ENCODE assay signal across 7 cellular contexts in the genomic region with DNA sequence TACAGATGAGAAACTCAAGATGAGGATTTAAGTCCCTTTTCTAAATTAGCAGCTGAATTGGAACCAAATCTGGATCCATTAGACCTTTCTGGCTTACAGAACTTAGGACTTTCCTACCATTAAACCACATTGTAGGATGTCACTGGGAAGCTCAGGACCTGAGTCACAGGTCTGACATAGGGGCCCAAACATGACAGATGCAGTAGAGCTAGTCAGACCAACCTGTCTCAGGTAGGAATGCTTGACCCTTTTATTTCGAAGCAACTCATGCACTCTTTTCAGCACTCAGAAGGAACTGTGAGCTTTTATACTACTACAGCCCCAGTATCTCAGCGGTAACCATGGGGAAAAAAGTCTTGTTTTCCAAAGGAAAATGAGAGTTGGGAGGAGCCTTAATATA. TPM values are rescaled to one million over a fixed set of nuclear protein-coding genes. Genes with fewer than 3 reads are reported as not detected.
A peak's percentile ranks its signal among the peaks of the same experiment; 100 is the strongest.
DNase-seq lines count a peak whose midpoint lies in the region; ATAC-seq, FAIRE-seq and TF ChIP-seq lines count a peak whose summit lies in the region.
"Had no signal": no experiment of that assay in that cellular context is flagged by ENCODE, and none has a peak within 500 bp of the region (broad histone marks: within the 10 kb centered on the region; RNA-seq: fewer than 3 reads in every experiment).

No MANE protein-coding gene starts in this region.

- TF ChIP-seq CTCF in MM.1S (IDR thresholded peaks at IDR 0.05; ENCODE audit: low read length): no peak
- no peak for TF ChIP-seq CTCF in bronchial epithelial cell (IDR thresholded peaks at IDR 0.05; ENCODE audit: insufficient read depth, low read length, severe bottlenecking)
- no peak for TF ChIP-seq CTCF in sigmoid colon (IDR thresholded peaks at IDR 0.05)

- H3K79me2 ChIP-seq in MM.1S (ENCODE audit: low read length): peaks cover 50% of the 10 kb centered on the region

- H3K36me3 ChIP-seq in MM.1S (replicated peaks; ENCODE audit: insufficient read depth, low read length) (no peaks in the 10 kb centered on the region), bronchial epithelial cell (ENCODE audit: control insufficient read depth, insufficient read depth, low read length) (peaks cover 4% of the 10 kb centered on the region), sigmoid colon (peaks cover 0 to 28% (median 6%) of the 10 kb centered on the region in 4 donors)

- no peak for FAIRE-seq in bronchial epithelial cell (lab: Jason Lieb, UNC)

- no peak for TF ChIP-seq POLR2A in sigmoid colon (IDR thresholded peaks at IDR 0.05)

- H3K27ac ChIP-seq in MM.1S (ENCODE audit: low read length) (peak overlapping the region; percentile 93), sigmoid colon (peak overlapping the region; percentile 46 to 71 (median 57))

- DNase-seq in MM.1S (no peak), bronchial epithelial cell (ENCODE audit: low read depth) (peak; percentile 62), sigmoid colon (no peak), DMS53 (lab: John Stamatoyannopoulos, UW) (no peak)
- DNase-seq: NCI-H2227 treated with DMSO at 0.1 percent for 48 hours had no signal

- H3F3A ChIP-seq in MM.1S (ENCODE audit: insufficient read depth, low read length): peaks cover 80% of the 10 kb centered on the region

- ATAC-seq in HG03469 (IDR thresholded peaks at IDR 0.05; ENCODE audit: unreplicated experiment) (no peak), HG03280 (IDR thresholded peaks at IDR 0.05; ENCODE audit: unreplicated experiment) (no peak)

- H3K9me3 ChIP-seq in MM.1S (replicated peaks; ENCODE audit: insufficient read depth, low read length) (no peaks in the 10 kb centered on the region), sigmoid colon (no peaks in the 10 kb centered on the region)

- 0 out of 2 replicates have a peak, but pooled peaks cover 7% of the 10 kb centered on the region for H4K20me1 ChIP-seq in MM.1S (ENCODE audit: insufficient read depth, low read length)

- H3K4me3 ChIP-seq in MM.1S (ENCODE audit: low read length) (peak overlapping the region; percentile 98), bronchial epithelial cell (ENCODE audit: low read depth, low read length) (no peak overlapping the region), sigmoid colon (no peak overlapping the region)

- no peaks in the 10 kb centered on the region for H3K9me2 ChIP-seq in MM.1S (replicated peaks; ENCODE audit: insufficient read depth, low read length)

- intact Hi-C loops in sigmoid colon (cut with DNase I): no loop called here

- 71 to 80% methylated on average over 2 of the region's 2 CpGs for WGBS in sigmoid colon, 2 donors

- H3K27me3 ChIP-seq in MM.1S (replicated peaks; ENCODE audit: insufficient read depth, low read length) (no peaks in the 10 kb centered on the region), bronchial epithelial cell (ENCODE audit: control insufficient read depth, insufficient read depth, low read length) (no peaks in the 10 kb centered on the region), sigmoid colon (no peaks in the 10 kb centered on the region)

- peak overlapping the region; percentile 99 for H3K9ac ChIP-seq in MM.1S (ENCODE audit: low read length)

- H2AFZ ChIP-seq in MM.1S (ENCODE audit: low read length): no peak overlapping the region

- H3K4me1 ChIP-seq in MM.1S (ENCODE audit: low read length) (peaks cover 62% of the 10 kb centered on the region), sigmoid colon (peaks cover 0 to 61% (median 47%) of the 10 kb centered on the region in 4 donors)

- H3K4me2 ChIP-seq in MM.1S (ENCODE audit: low read depth, low read length): peak overlapping the region; percentile 65

- TF ChIP-seq EP300 in sigmoid colon (IDR thresholded peaks at IDR 0.05): no peak

RNA-seq across cellular contexts. Expression of gene RAB24, which starts 2.5 kb away (rescaled TPM):
- total RNA-seq in bronchial epithelial cell: 16.6 and 26.1 TPM in 2 replicates
- total RNA-seq in sigmoid colon: 10 to 100 TPM; 22.3 to 33.6 (median 29.4) TPM
- 10 to 100 TPM; 35.4 to 64.6 (median 50.4) TPM for polyA plus RNA-seq in sigmoid colon

RNA-seq across cellular contexts. Expression of gene PRELID1, which starts 2.6 kb away (rescaled TPM):
- total RNA-seq in bronchial epithelial cell: 139 and 161 TPM in 2 replicates
- 10 to 100 TPM; 59.3 to 64.9 (median 62.4) TPM for total RNA-seq in sigmoid colon
- 100 to 1,000 TPM; 231 to 330 (median 257) TPM for polyA plus RNA-seq in sigmoid colon

RNA-seq across cellular contexts. Expression of gene MXD3, which starts 10.7 kb away (rescaled TPM):
- total RNA-seq in bronchial epithelial cell (0.53 and 1.5 TPM in 2 replicates), sigmoid colon (10 to 100 TPM in 2 of 4 donors, 1 to 10 TPM in 2; 7.2 to 23.8 (median 12.9) TPM)
- polyA plus RNA-seq in sigmoid colon: 10 to 100 TPM in 1 of 3 donors, 1 to 10 TPM in 2; 2.1 to 20.7 (median 5.4) TPM

RNA-seq across cellular contexts. Expression of gene LMAN2, which starts 50.5 kb away (rescaled TPM):
- total RNA-seq in bronchial epithelial cell (362 and 444 TPM in 2 replicates), sigmoid colon (100 to 1,000 TPM in 2 of 4 donors, 10 to 100 TPM in 2; 87.5 to 169 (median 98.2) TPM)
- polyA plus RNA-seq in sigmoid colon: 100 to 1,000 TPM in 2 of 3 donors, 10 to 100 TPM in 1; 62.5 to 244 (median 115) TPM

RNA-seq across cellular contexts. Expression of gene RGS14, which starts 56.8 kb away (rescaled TPM):
- total RNA-seq in bronchial epithelial cell (6.8 and 8.4 TPM in 2 replicates), sigmoid colon (10 to 100 TPM in 3 of 4 donors, 1 to 10 TPM in 1; 9.6 to 26.6 (median 16.7) TPM)
- 10 to 100 TPM; 12.7 to 21.0 (median 16.2) TPM for polyA plus RNA-seq in sigmoid colon
